In the genomic region with DNA sequence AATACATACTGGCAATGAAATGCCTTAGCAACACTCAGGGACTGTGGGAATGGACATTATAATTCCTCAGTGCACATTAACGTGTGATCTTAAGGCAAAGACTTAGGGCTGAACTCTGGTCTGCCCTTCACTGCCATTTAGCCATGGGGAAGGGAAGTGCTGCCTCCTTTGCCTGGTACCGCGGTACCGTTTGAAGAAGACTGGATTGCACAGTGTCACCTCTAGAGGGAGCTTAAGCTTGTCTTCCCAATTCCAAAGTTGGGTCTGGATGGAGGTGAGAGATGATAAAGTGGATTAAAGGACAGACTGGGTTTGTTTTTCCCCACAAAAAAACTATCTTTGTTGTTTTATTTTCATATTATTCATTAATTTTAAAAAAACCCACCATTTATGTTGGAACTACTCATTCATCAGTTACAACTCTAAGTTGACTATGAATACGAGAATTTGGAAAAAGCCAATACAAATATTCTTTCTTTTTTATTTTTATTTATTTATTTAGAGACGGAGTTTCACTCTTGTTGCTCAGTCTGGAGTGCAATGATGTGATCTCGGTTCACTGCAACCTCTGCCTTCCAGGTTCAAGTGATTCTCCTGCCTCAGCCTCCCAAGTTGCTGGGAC, we compare ENCODE assay signal across 9 cellular contexts.
DNase-seq lines count a peak whose midpoint lies in the region; ATAC-seq and TF ChIP-seq lines count a peak whose summit lies in the region.
"Had no signal": no experiment of that assay in that cellular context is flagged by ENCODE, and none has a peak within 500 bp of the region (broad histone marks: within the 10 kb centered on the region; RNA-seq: fewer than 3 reads in every experiment).

No MANE protein-coding gene starts in this region.

- DNase-seq in BJ (ENCODE audit: low read depth) = no peak
- DNase-seq in HEK293T (ENCODE audit: extremely low spot score) = peak; percentile 69
- no peak for DNase-seq in right cardiac atrium
- DNase-seq in tibial nerve (ENCODE audit: low spot score in 2 of 2) = no peak

- no peaks in the 10 kb centered on the region for H3K36me3 ChIP-seq in BJ (ENCODE audit: control insufficient read depth, insufficient read depth, low read length)
- no peaks in the 10 kb centered on the region for H3K36me3 ChIP-seq in tibial nerve
- H3K36me3 ChIP-seq: thoracic aorta had no signal

- CTCF ChIA-PET in BJ (lab: Yijun Ruan, JAX) (interaction anchor here (1.0 to 2.2 kb wide), 6 partner anchors 10 to 535 kb away, joined by 3 to 4 read pairs (median 3); no protein-coding TSS in a partner anchor), HEK293T (lab: Yijun Ruan, JAX) (interaction anchor here (0.6 to 1.4 kb wide), 6 partner anchors 8 to 354 kb away, joined by 3 to 4 read pairs (median 3); no protein-coding TSS in a partner anchor)

- peak; percentile 61 for TF ChIP-seq CTCF in BJ (IDR thresholded peaks at IDR 0.05; ENCODE audit: insufficient read depth, low read depth, low read length)
- peak in 4 of 5 experiments; percentile 15 to 40 (median 31) for TF ChIP-seq CTCF in tibial nerve (IDR thresholded peaks at IDR 0.05)

- TF ChIP-seq EP300 in tibial nerve (IDR thresholded peaks at IDR 0.05) = no peak

- H3K9me3 ChIP-seq in right cardiac atrium (ENCODE audit: control insufficient read depth, low read length) = no peaks in the 10 kb centered on the region
- peaks cover 0 to 5% (median 0%) of the 10 kb centered on the region in 4 donors for H3K9me3 ChIP-seq in tibial nerve
- H3K9me3 ChIP-seq: thoracic aorta had no signal

- H3K4me1 ChIP-seq in right cardiac atrium (ENCODE audit: control insufficient read depth, insufficient read depth, low read length) = no peaks in the 10 kb centered on the region
- no peaks in the 10 kb centered on the region for H3K4me1 ChIP-seq in tibial nerve

- no peak for TF ChIP-seq POLR2A in tibial nerve (IDR thresholded peaks at IDR 0.05)

- ATAC-seq in SK-N-SH treated with all-trans-retinoic acid at 6 μM for 48 hours (peak; percentile 72), right cardiac atrium (peak; percentile 55 to 74), HG02798 (IDR thresholded peaks at IDR 0.05; ENCODE audit: poor library complexity, unreplicated experiment) (no peak), GM18520 (IDR thresholded peaks at IDR 0.05; ENCODE audit: unreplicated experiment) (no peak), GM21737 (IDR thresholded peaks at IDR 0.05; ENCODE audit: unreplicated experiment) (no peak)

- POLR2A ChIA-PET in BJ (lab: Charles Lee) (no interaction called here), HEK293T (lab: Yijun Ruan, JAX) (no interaction called here)

- intact Hi-C loops in right cardiac atrium (cut with DNase I) = no loop called here

- H3K27ac ChIP-seq in right cardiac atrium (ENCODE audit: low read length) (no peak overlapping the region), tibial nerve (no peak overlapping the region)
- H3K27ac ChIP-seq: thoracic aorta had no signal

- no peaks in the 10 kb centered on the region for H3K27me3 ChIP-seq in BJ (ENCODE audit: control insufficient read depth, insufficient read depth, low read length)
- no peaks in the 10 kb centered on the region for H3K27me3 ChIP-seq in right cardiac atrium (ENCODE audit: control insufficient read depth, insufficient read depth)
- H3K27me3 ChIP-seq in tibial nerve = no peaks in the 10 kb centered on the region

- WGBS in right cardiac atrium = 21% methylated on average over 7 of the region's 7 CpGs
- WGBS in tibial nerve, 2 donors = 24 to 31% methylated on average over 7 of the region's 7 CpGs

- H3K4me3 ChIP-seq in BJ (ENCODE audit: low read depth, low read length) (no peak overlapping the region), right cardiac atrium (ENCODE audit: low read length) (no peak overlapping the region), tibial nerve (no peak overlapping the region)
- H3K4me3 ChIP-seq: thoracic aorta had no signal

TF ChIP-seq in HEK293T, 16 proteins besides CTCF, POLR2A, EP300 and RAD21:
- TF ChIP-seq CTBP1 (IDR thresholded peaks at IDR 0.05; ENCODE audit: borderline replicate concordance) (no peak), ELF4 (IDR thresholded peaks at IDR 0.05) (no peak), ZNF384 (IDR thresholded peaks at IDR 0.05) (no peak), TARDBP (IDR thresholded peaks at IDR 0.05) (no peak), FOXK2 (IDR thresholded peaks at IDR 0.05) (no peak), SP1 (IDR thresholded peaks at IDR 0.05) (no peak), NFRKB (IDR thresholded peaks at IDR 0.05) (no peak), ARNT (IDR thresholded peaks at IDR 0.05) (no peak), SUZ12 (IDR thresholded peaks at IDR 0.05) (no peak), LEF1 (IDR thresholded peaks at IDR 0.05; ENCODE audit: borderline replicate concordance) (no peak), L3MBTL2 (conservative IDR thresholded peaks at IDR 0.05) (no peak), FOXA1 (IDR thresholded peaks at IDR 0.05) (no peak), BHLHE40 (IDR thresholded peaks at IDR 0.05; ENCODE audit: borderline replicate concordance) (no peak)
- TF ChIP-seq, protein P1, sequence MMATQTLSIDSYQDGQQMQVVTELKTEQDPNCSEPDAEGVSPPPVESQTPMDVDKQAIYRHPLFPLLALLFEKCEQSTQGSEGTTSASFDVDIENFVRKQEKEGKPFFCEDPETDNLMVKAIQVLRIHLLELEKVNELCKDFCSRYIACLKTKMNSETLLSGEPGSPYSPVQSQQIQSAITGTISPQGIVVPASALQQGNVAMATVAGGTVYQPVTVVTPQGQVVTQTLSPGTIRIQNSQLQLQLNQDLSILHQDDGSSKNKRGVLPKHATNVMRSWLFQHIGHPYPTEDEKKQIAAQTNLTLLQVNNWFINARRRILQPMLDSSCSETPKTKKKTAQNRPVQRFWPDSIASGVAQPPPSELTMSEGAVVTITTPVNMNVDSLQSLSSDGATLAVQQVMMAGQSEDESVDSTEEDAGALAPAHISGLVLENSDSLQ (IDR thresholded peaks at IDR 0.05) = no peak

TF ChIP-seq in SK-N-SH treated with all-trans-retinoic acid at 6 μM for 48 hours, 23 proteins besides CTCF, POLR2A, EP300 and RAD21 (continues in another document):
- no peak for TF ChIP-seq ARNTL (CRISPR knock-in tag; IDR thresholded peaks at IDR 0.05; ENCODE audit: borderline replicate concordance, low read depth)
- TF ChIP-seq, protein P2, sequence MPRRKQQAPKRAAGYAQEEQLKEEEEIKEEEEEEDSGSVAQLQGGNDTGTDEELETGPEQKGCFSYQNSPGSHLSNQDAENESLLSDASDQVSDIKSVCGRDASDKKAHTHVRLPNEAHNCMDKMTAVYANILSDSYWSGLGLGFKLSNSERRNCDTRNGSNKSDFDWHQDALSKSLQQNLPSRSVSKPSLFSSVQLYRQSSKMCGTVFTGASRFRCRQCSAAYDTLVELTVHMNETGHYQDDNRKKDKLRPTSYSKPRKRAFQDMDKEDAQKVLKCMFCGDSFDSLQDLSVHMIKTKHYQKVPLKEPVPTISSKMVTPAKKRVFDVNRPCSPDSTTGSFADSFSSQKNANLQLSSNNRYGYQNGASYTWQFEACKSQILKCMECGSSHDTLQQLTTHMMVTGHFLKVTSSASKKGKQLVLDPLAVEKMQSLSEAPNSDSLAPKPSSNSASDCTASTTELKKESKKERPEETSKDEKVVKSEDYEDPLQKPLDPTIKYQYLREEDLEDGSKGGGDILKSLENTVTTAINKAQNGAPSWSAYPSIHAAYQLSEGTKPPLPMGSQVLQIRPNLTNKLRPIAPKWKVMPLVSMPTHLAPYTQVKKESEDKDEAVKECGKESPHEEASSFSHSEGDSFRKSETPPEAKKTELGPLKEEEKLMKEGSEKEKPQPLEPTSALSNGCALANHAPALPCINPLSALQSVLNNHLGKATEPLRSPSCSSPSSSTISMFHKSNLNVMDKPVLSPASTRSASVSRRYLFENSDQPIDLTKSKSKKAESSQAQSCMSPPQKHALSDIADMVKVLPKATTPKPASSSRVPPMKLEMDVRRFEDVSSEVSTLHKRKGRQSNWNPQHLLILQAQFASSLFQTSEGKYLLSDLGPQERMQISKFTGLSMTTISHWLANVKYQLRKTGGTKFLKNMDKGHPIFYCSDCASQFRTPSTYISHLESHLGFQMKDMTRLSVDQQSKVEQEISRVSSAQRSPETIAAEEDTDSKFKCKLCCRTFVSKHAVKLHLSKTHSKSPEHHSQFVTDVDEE (CRISPR knock-in tag; IDR thresholded peaks at IDR 0.05) = no peak
- no peak for TF ChIP-seq CSDC2 (CRISPR knock-in tag; IDR thresholded peaks at IDR 0.05)
- no peak for TF ChIP-seq BACH2 (CRISPR knock-in tag; IDR thresholded peaks at IDR 0.05; ENCODE audit: borderline replicate concordance)
- no peak for TF ChIP-seq ISL1 (CRISPR knock-in tag; IDR thresholded peaks at IDR 0.05)
- TF ChIP-seq, protein P3, sequence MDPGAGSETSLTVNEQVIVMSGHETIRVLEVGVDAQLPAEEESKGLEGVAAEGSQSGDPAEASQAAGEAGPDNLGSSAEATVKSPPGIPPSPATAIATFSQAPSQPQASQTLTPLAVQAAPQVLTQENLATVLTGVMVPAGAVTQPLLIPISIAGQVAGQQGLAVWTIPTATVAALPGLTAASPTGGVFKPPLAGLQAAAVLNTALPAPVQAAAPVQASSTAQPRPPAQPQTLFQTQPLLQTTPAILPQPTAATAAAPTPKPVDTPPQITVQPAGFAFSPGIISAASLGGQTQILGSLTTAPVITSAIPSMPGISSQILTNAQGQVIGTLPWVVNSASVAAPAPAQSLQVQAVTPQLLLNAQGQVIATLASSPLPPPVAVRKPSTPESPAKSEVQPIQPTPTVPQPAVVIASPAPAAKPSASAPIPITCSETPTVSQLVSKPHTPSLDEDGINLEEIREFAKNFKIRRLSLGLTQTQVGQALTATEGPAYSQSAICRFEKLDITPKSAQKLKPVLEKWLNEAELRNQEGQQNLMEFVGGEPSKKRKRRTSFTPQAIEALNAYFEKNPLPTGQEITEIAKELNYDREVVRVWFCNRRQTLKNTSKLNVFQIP (CRISPR knock-in tag; IDR thresholded peaks at IDR 0.05; ENCODE audit: borderline replicate concordance, low read depth) = no peak
- TF ChIP-seq ZNF70 (CRISPR knock-in tag; IDR thresholded peaks at IDR 0.05) = no peak
- TF ChIP-seq, protein P4, sequence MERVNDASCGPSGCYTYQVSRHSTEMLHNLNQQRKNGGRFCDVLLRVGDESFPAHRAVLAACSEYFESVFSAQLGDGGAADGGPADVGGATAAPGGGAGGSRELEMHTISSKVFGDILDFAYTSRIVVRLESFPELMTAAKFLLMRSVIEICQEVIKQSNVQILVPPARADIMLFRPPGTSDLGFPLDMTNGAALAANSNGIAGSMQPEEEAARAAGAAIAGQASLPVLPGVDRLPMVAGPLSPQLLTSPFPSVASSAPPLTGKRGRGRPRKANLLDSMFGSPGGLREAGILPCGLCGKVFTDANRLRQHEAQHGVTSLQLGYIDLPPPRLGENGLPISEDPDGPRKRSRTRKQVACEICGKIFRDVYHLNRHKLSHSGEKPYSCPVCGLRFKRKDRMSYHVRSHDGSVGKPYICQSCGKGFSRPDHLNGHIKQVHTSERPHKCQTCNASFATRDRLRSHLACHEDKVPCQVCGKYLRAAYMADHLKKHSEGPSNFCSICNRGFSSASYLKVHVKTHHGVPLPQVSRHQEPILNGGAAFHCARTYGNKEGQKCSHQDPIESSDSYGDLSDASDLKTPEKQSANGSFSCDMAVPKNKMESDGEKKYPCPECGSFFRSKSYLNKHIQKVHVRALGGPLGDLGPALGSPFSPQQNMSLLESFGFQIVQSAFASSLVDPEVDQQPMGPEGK (CRISPR knock-in tag; IDR thresholded peaks at IDR 0.05; ENCODE audit: borderline replicate concordance) = no peak
- no peak for TF ChIP-seq ESRRG (CRISPR knock-in tag; IDR thresholded peaks at IDR 0.05)
- TF ChIP-seq OSR1 (CRISPR knock-in tag; IDR thresholded peaks at IDR 0.05) = no peak

Comparison
In these comparisons a context has a peak if more than half of its experiments do, and no peak if none do; other contexts are left out.
1. ATAC-seq: peak in SK-N-SH treated with all-trans-retinoic acid at 6 μM for 48 hours (single experiment) and right cardiac atrium (2 of 2); none in HG02798 (single experiment), GM18520 (single experiment) and GM21737 (single experiment).